In genomic region chr20:37457928-37458327, GRCh38 we compare ENCODE assay signal across 11 cellular contexts.
DNase-seq lines count a peak whose midpoint lies in the region; ATAC-seq and TF ChIP-seq lines count a peak whose summit lies in the region.
"Had no signal": no experiment of that assay in that cellular context is flagged by ENCODE, and none has a peak within 500 bp of the region (broad histone marks: within the 10 kb centered on the region; RNA-seq: fewer than 3 reads in every experiment).

No MANE protein-coding gene starts in this region.

- H3K36me3 Mint-ChIP-seq in mesothelial cell of epicardium, result no peaks in the 10 kb centered on the region

- ATAC-seq in Right ventricle myocardium superior (ENCODE audit: poor library complexity), result no peak
- ATAC-seq in heart left ventricle, result no peak
- no peak for ATAC-seq in HG03196 (IDR thresholded peaks at IDR 0.05; ENCODE audit: unreplicated experiment)

- TF ChIP-seq POLR2A in heart left ventricle (IDR thresholded peaks at IDR 0.05) (no peak), spleen (IDR thresholded peaks at IDR 0.05) (no peak)

- peak; percentile 53 for DNase-seq in Right ventricle myocardium superior
- no peak for DNase-seq in heart left ventricle
- DNase-seq in globus pallidus (ENCODE audit: low spot score), result peak; percentile 18
- peak; percentile 16 for DNase-seq in pons (ENCODE audit: low spot score)
- no peak for DNase-seq in spleen
- no peak for DNase-seq in mesothelial cell of epicardium (ENCODE audit: low spot score in 2 of 2, unreplicated experiment in 2 of 2)
- DNase-seq: BE2C; Caco-2; CD4-positive, alpha-beta T cell; H9 had no signal

- H3K27ac ChIP-seq in heart left ventricle (no peak overlapping the region), spleen (no peak overlapping the region)

- H3K4me3 ChIP-seq in heart left ventricle, result no peak overlapping the region
- no peak overlapping the region for H3K4me3 ChIP-seq in spleen

- intact Hi-C loops in Right ventricle myocardium superior (cut with DNase I) (no loop called here), heart left ventricle (cut with DNase I) (no loop called here), spleen (cut with DNase I; ENCODE audit: low total_unique reads) (no loop called here)

- TF ChIP-seq CTCF in heart left ventricle (IDR thresholded peaks at IDR 0.05) (no peak), spleen (IDR thresholded peaks at IDR 0.05 in 8 of 11, conservative IDR thresholded peaks at IDR 0.05 in 3 of 11) (no peak), mesothelial cell of epicardium (IDR thresholded peaks at IDR 0.05; ENCODE audit: unreplicated experiment) (no peak)

- H3K27me3 ChIP-seq in heart left ventricle (no peaks in the 10 kb centered on the region), spleen (replicated peaks in 1 of 7) (no peaks in the 10 kb centered on the region)
- H3K27me3 ChIP-seq: BE2C had no signal

- no peak overlapping the region for H3K27ac Mint-ChIP-seq in mesothelial cell of epicardium
- H3K27ac Mint-ChIP-seq: CD4-positive, alpha-beta T cell; H9 had no signal

- peaks cover 27% of the 10 kb centered on the region for H3K27me3 Mint-ChIP-seq in mesothelial cell of epicardium (ENCODE audit: low read depth)

- no peak overlapping the region for H3K4me3 Mint-ChIP-seq in mesothelial cell of epicardium
- H3K4me3 Mint-ChIP-seq: CD4-positive, alpha-beta T cell; H9 had no signal

- no peaks in the 10 kb centered on the region for H3K4me1 Mint-ChIP-seq in mesothelial cell of epicardium
- H3K4me1 Mint-ChIP-seq: H9 had no signal

- peaks cover 0 to 51% (median 24%) of the 10 kb centered on the region in 12 donors for H3K9me3 ChIP-seq in heart left ventricle
- H3K9me3 ChIP-seq in spleen, result peaks cover 4 to 59% (median 53%) of the 10 kb centered on the region in 8 donors

- peaks cover 47% of the 10 kb centered on the region for H3K9me3 Mint-ChIP-seq in mesothelial cell of epicardium

- no peaks in the 10 kb centered on the region for H3K36me3 ChIP-seq in heart left ventricle
- H3K36me3 ChIP-seq in spleen, result no peaks in the 10 kb centered on the region
- H3K36me3 ChIP-seq: BE2C had no signal

- WGBS in heart left ventricle, 4 donors, result 93 to 97% (median 94%) methylated on average over 2 of the region's 2 CpGs
- 89 to 98% (median 95%) methylated on average over 2 of the region's 2 CpGs for WGBS in spleen, 5 donors

- no peaks in the 10 kb centered on the region for H3K4me1 ChIP-seq in heart left ventricle
- H3K4me1 ChIP-seq in spleen, result no peaks in the 10 kb centered on the region
- H3K4me1 ChIP-seq: BE2C, Caco-2 had no signal

Comparison
In these comparisons a context has a peak if more than half of its experiments do, and no peak if none do; other contexts are left out.
1. DNase-seq: peak in Right ventricle myocardium superior (single experiment), globus pallidus (single experiment) and pons (single experiment); none in heart left ventricle (0 of 5), spleen (single experiment) and mesothelial cell of epicardium (0 of 2).